8 cellular contexts compared by ENCODE assay signal in genomic region chr3:169146112-169146665, GRCh38.
DNase-seq lines count a peak whose midpoint lies in the region; ATAC-seq and TF ChIP-seq lines count a peak whose summit lies in the region.

No MANE protein-coding gene starts in this region.

- H3K9me3 ChIP-seq in hepatocyte (ENCODE audit: low read depth) = no peaks in the 10 kb centered on the region

- peaks cover 21% of the 10 kb centered on the region for H3K4me1 Mint-ChIP-seq in activated naive CD8-positive, alpha-beta T cell treated with anti-CD3 and anti-CD28 coated beads, Interleukin-2, amount 50 U/mL, for 24 hours

- H3K9me2 ChIP-seq in hepatocyte (replicated peaks; ENCODE audit: insufficient read depth) = no peaks in the 10 kb centered on the region

- H3K36me3 ChIP-seq in hepatocyte (replicated peaks; ENCODE audit: insufficient read depth, low read depth) = no peaks in the 10 kb centered on the region

- 3% methylated on average over 37 of the region's 40 CpGs for WGBS in hepatocyte (ENCODE audit: low lambda C conversion rate, missing lambda C conversion rate)

- peaks cover 75% of the 10 kb centered on the region for H3K27me3 Mint-ChIP-seq in activated naive CD8-positive, alpha-beta T cell treated with anti-CD3 and anti-CD28 coated beads, Interleukin-2, amount 50 U/mL, for 24 hours

- peak overlapping the region; percentile 59 for H3K4me3 ChIP-seq in hepatocyte

- H3K27ac Mint-ChIP-seq in activated naive CD8-positive, alpha-beta T cell treated with anti-CD3 and anti-CD28 coated beads, Interleukin-2, amount 50 U/mL, for 24 hours = no peak overlapping the region

- no peaks in the 10 kb centered on the region for H3K9me3 Mint-ChIP-seq in activated naive CD8-positive, alpha-beta T cell treated with anti-CD3 and anti-CD28 coated beads, Interleukin-2, amount 50 U/mL, for 24 hours

- TF ChIP-seq CTCF in hepatocyte (IDR thresholded peaks at IDR 0.05; ENCODE audit: poor library complexity) = no peak

- H3K79me2 ChIP-seq in hepatocyte = peaks cover 16% of the 10 kb centered on the region

- H4K20me1 ChIP-seq in hepatocyte (ENCODE audit: insufficient read depth, poor library complexity, severe bottlenecking) = no peaks in the 10 kb centered on the region

- H3K4me2 ChIP-seq in hepatocyte = peak overlapping the region; percentile 92

- peaks cover 22% of the 10 kb centered on the region for H3K4me1 ChIP-seq in hepatocyte (ENCODE audit: insufficient read depth)

- peak overlapping the region; percentile 68 for H2AFZ ChIP-seq in hepatocyte

- H3K36me3 Mint-ChIP-seq in activated naive CD8-positive, alpha-beta T cell treated with anti-CD3 and anti-CD28 coated beads, Interleukin-2, amount 50 U/mL, for 24 hours (ENCODE audit: low read depth) = no peaks in the 10 kb centered on the region

- intact Hi-C loops in sciatic nerve (cut with DNase I) = loop anchor here (5.0 kb wide), 1 partner anchor 521 kb away; no protein-coding TSS in a partner anchor

- no peak for ATAC-seq in activated naive CD8-positive, alpha-beta T cell treated with anti-CD3 and anti-CD28 coated beads, Interleukin-2, amount 50 U/mL, for 24 hours
- ATAC-seq in sciatic nerve (peak; percentile 45), HG03378 (IDR thresholded peaks at IDR 0.05; ENCODE audit: unreplicated experiment) (no peak), HG02970 (IDR thresholded peaks at IDR 0.05; ENCODE audit: low FRiP score, unreplicated experiment) (no peak)

- DNase-seq in DMS79 treated with DMSO at 0.1 percent for 48 hours (lab: John Stamatoyannopoulos, UW) = peak; percentile 19
- peak; percentile 38 for DNase-seq in NCI-H1092 treated with DMSO at 0.1 percent for 48 hours (lab: John Stamatoyannopoulos, UW)
- DNase-seq in activated naive CD8-positive, alpha-beta T cell treated with anti-CD3 and anti-CD28 coated beads, Interleukin-2, amount 50 U/mL, for 24 hours = peak; percentile 3
- peak; percentile 47 for DNase-seq in hepatocyte (ENCODE audit: low spot score)
- DNase-seq in sciatic nerve (ENCODE audit: low spot score) = peak; percentile 59
- no peak for DNase-seq in NCI-H2196 (lab: John Stamatoyannopoulos, UW; ENCODE audit: unreplicated experiment)

- H3K27ac ChIP-seq in hepatocyte = peak overlapping the region; percentile 35

- peak overlapping the region; percentile 64 for H3K4me3 Mint-ChIP-seq in activated naive CD8-positive, alpha-beta T cell treated with anti-CD3 and anti-CD28 coated beads, Interleukin-2, amount 50 U/mL, for 24 hours

- peaks cover 27% of the 10 kb centered on the region for H3K27me3 ChIP-seq in hepatocyte
